2 cellular contexts compared by ENCODE assay signal in the genomic region with DNA sequence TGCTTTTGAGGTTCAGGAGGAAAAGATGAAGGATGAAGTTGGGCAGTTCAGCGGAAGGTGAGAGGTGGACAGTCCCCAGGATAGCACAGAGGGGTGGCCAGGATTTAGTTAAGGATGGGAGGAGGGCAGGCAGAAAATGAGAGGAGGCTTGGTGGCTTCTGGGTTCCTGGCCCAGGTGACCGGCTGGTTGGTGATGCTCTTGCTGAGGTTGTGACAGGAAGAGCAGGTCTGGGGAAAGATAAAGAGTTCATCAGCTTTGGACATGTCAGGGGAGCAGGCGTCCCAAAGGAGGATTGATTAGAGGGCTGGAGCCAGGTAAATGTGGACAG.
TF ChIP-seq lines count a peak whose summit lies in the region.

No MANE protein-coding gene starts in this region.

TF ChIP-seq in H1, 55 proteins besides CTCF, POLR2A, EP300 and RAD21:
- TF ChIP-seq, protein P1, sequence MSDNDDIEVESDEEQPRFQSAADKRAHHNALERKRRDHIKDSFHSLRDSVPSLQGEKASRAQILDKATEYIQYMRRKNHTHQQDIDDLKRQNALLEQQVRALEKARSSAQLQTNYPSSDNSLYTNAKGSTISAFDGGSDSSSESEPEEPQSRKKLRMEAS (IDR thresholded peaks at IDR 0.05): no peak
- TF ChIP-seq BCL11A (IDR thresholded peaks at IDR 0.05; ENCODE audit: low read depth in 2 of 2, low read length in 2 of 2): no peak
- no peak for TF ChIP-seq CTBP2 (IDR thresholded peaks at IDR 0.05; ENCODE audit: borderline replicate concordance, insufficient read depth, insufficient read length, low read length)
- no peak for TF ChIP-seq SAP30 (IDR thresholded peaks at IDR 0.05; ENCODE audit: insufficient read depth, insufficient replicate concordance, low read length)
- TF ChIP-seq NANOG (IDR thresholded peaks at IDR 0.05; ENCODE audit: insufficient read depth, low read depth, low read length, poor library complexity, severe bottlenecking): no peak
- no peak for TF ChIP-seq CHD2 (IDR thresholded peaks at IDR 0.05; ENCODE audit: low read length)

TF ChIP-seq in GM23338, 12 proteins besides CTCF, POLR2A, EP300 and RAD21:
- TF ChIP-seq EZH2 (IDR thresholded peaks at IDR 0.05; ENCODE audit: low read depth, unreplicated experiment): no peak
- TF ChIP-seq ZNF114 (CRISPR knock-in tag; IDR thresholded peaks at IDR 0.05): no peak
- TF ChIP-seq, protein P2, sequence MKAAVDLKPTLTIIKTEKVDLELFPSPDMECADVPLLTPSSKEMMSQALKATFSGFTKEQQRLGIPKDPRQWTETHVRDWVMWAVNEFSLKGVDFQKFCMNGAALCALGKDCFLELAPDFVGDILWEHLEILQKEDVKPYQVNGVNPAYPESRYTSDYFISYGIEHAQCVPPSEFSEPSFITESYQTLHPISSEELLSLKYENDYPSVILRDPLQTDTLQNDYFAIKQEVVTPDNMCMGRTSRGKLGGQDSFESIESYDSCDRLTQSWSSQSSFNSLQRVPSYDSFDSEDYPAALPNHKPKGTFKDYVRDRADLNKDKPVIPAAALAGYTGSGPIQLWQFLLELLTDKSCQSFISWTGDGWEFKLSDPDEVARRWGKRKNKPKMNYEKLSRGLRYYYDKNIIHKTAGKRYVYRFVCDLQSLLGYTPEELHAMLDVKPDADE (IDR thresholded peaks at IDR 0.05): no peak
- TF ChIP-seq POLR2AphosphoS5 (IDR thresholded peaks at IDR 0.05; ENCODE audit: low read depth): no peak
- no peak for TF ChIP-seq JUNB (IDR thresholded peaks at IDR 0.05; ENCODE audit: unreplicated experiment)
- TF ChIP-seq, protein P3, sequence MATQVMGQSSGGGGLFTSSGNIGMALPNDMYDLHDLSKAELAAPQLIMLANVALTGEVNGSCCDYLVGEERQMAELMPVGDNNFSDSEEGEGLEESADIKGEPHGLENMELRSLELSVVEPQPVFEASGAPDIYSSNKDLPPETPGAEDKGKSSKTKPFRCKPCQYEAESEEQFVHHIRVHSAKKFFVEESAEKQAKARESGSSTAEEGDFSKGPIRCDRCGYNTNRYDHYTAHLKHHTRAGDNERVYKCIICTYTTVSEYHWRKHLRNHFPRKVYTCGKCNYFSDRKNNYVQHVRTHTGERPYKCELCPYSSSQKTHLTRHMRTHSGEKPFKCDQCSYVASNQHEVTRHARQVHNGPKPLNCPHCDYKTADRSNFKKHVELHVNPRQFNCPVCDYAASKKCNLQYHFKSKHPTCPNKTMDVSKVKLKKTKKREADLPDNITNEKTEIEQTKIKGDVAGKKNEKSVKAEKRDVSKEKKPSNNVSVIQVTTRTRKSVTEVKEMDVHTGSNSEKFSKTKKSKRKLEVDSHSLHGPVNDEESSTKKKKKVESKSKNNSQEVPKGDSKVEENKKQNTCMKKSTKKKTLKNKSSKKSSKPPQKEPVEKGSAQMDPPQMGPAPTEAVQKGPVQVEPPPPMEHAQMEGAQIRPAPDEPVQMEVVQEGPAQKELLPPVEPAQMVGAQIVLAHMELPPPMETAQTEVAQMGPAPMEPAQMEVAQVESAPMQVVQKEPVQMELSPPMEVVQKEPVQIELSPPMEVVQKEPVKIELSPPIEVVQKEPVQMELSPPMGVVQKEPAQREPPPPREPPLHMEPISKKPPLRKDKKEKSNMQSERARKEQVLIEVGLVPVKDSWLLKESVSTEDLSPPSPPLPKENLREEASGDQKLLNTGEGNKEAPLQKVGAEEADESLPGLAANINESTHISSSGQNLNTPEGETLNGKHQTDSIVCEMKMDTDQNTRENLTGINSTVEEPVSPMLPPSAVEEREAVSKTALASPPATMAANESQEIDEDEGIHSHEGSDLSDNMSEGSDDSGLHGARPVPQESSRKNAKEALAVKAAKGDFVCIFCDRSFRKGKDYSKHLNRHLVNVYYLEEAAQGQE (IDR thresholded peaks at IDR 0.05; ENCODE audit: unreplicated experiment): no peak
- TF ChIP-seq ZNF331 (CRISPR knock-in tag; IDR thresholded peaks at IDR 0.05; ENCODE audit: low read depth): no peak
- TF ChIP-seq NANOG (IDR thresholded peaks at IDR 0.05; ENCODE audit: borderline replicate concordance): no peak
- no peak for TF ChIP-seq EZH2phosphoT487 (IDR thresholded peaks at IDR 0.05; ENCODE audit: unreplicated experiment)
- TF ChIP-seq STAT1 (IDR thresholded peaks at IDR 0.05; ENCODE audit: unreplicated experiment): no peak
- TF ChIP-seq CREB1 (CRISPR knock-in tag; IDR thresholded peaks at IDR 0.05; ENCODE audit: low read depth): no peak
- TF ChIP-seq, protein P4, sequence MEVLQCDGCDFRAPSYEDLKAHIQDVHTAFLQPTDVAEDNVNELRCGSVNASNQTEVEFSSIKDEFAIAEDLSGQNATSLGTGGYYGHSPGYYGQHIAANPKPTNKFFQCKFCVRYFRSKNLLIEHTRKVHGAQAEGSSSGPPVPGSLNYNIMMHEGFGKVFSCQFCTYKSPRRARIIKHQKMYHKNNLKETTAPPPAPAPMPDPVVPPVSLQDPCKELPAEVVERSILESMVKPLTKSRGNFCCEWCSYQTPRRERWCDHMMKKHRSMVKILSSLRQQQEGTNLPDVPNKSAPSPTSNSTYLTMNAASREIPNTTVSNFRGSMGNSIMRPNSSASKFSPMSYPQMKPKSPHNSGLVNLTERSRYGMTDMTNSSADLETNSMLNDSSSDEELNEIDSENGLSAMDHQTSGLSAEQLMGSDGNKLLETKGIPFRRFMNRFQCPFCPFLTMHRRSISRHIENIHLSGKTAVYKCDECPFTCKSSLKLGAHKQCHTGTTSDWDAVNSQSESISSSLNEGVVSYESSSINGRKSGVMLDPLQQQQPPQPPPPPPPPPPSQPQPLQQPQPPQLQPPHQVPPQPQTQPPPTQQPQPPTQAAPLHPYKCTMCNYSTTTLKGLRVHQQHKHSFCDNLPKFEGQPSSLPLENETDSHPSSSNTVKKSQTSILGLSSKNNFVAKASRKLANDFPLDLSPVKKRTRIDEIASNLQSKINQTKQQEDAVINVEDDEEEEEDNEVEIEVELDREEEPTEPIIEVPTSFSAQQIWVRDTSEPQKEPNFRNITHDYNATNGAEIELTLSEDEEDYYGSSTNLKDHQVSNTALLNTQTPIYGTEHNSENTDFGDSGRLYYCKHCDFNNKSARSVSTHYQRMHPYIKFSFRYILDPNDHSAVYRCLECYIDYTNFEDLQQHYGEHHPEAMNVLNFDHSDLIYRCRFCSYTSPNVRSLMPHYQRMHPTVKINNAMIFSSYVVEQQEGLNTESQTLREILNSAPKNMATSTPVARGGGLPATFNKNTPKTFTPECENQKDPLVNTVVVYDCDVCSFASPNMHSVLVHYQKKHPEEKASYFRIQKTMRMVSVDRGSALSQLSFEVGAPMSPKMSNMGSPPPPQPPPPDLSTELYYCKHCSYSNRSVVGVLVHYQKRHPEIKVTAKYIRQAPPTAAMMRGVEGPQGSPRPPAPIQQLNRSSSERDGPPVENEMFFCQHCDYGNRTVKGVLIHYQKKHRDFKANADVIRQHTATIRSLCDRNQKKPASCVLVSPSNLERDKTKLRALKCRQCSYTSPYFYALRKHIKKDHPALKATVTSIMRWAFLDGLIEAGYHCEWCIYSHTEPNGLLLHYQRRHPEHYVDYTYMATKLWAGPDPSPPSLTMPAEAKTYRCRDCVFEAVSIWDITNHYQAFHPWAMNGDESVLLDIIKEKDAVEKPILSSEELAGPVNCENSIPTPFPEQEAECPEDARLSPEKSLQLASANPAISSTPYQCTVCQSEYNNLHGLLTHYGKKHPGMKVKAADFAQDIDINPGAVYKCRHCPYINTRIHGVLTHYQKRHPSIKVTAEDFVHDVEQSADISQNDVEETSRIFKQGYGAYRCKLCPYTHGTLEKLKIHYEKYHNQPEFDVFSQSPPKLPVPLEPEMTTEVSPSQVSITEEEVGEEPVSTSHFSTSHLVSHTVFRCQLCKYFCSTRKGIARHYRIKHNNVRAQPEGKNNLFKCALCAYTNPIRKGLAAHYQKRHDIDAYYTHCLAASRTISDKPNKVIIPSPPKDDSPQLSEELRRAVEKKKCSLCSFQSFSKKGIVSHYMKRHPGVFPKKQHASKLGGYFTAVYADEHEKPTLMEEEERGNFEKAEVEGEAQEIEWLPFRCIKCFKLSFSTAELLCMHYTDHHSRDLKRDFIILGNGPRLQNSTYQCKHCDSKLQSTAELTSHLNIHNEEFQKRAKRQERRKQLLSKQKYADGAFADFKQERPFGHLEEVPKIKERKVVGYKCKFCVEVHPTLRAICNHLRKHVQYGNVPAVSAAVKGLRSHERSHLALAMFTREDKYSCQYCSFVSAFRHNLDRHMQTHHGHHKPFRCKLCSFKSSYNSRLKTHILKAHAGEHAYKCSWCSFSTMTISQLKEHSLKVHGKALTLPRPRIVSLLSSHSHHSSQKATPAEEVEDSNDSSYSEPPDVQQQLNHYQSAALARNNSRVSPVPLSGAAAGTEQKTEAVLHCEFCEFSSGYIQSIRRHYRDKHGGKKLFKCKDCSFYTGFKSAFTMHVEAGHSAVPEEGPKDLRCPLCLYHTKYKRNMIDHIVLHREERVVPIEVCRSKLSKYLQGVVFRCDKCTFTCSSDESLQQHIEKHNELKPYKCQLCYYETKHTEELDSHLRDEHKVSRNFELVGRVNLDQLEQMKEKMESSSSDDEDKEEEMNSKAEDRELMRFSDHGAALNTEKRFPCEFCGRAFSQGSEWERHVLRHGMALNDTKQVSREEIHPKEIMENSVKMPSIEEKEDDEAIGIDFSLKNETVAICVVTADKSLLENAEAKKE (CRISPR knock-in tag; IDR thresholded peaks at IDR 0.05): no peak
